In genomic region chr10:75474106-75474505, GRCh38 we compare ENCODE assay signal across 38 cellular contexts. TPM values are rescaled to one million over a fixed set of nuclear protein-coding genes. Genes with fewer than 3 reads are reported as not detected.
"Had no signal": no experiment of that assay in that cellular context is flagged by ENCODE, and none has a peak within 500 bp of the region (broad histone marks: within the 10 kb centered on the region; RNA-seq: fewer than 3 reads in every experiment).

No MANE protein-coding gene starts in this region.

- DNase-seq: Kasumi-1, MG63, MM.1S, MV-4-11, NCI-H1048, NCI-H1092, NCI-H1092 treated with DMSO at 0.1 percent for 48 hours, NCI-H1105, NCI-H1105 treated with DMSO at 0.1 percent for 48 hours, NCI-H1417, NCI-H1417 treated with DMSO at 0.1 percent for 48 hours, NCI-H1436, NCI-H1436 treated with DMSO at 0.1 percent for 48 hours, NCI-H146, NCI-H1694, NCI-H1694 treated with DMSO at 0.1 percent for 48 hours, NCI-H187, NCI-H187 treated with DMSO at 0.1 percent for 48 hours, NCI-H1930, NCI-H2029, NCI-H2029 treated with DMSO at 0.1 percent for 48 hours, NCI-H2081, NCI-H2081 treated with DMSO at 0.1 percent for 48 hours, NCI-H2107, NCI-H2171, NCI-H2171 treated with DMSO at 0.1 percent for 48 hours, NCI-H2227 treated with DMSO at 0.1 percent for 48 hours, NCI-H226, NCI-H345, NCI-H446, NCI-H446 treated with DMSO at 0.1 percent for 48 hours, NCI-H510A, NCI-H510A treated with DMSO at 0.1 percent for 48 hours, NCI-H524, NCI-H524 treated with DMSO at 0.1 percent for 48 hours, NCI-H526 had no signal

- H3K36me3 ChIP-seq: MG63 had no signal

- H3K9me3 ChIP-seq: MG63 had no signal

- H3K4me3 ChIP-seq: MG63 had no signal

- H3K27me3 ChIP-seq: MG63 had no signal

RNA-seq across cellular contexts. Expression of gene LRMDA, which starts 42.7 kb away (rescaled TPM):
- total RNA-seq: LHCN-M2, MCF 10A had no signal
